Comparison of ENCODE assay signal across 10 cellular contexts in the genomic region with DNA sequence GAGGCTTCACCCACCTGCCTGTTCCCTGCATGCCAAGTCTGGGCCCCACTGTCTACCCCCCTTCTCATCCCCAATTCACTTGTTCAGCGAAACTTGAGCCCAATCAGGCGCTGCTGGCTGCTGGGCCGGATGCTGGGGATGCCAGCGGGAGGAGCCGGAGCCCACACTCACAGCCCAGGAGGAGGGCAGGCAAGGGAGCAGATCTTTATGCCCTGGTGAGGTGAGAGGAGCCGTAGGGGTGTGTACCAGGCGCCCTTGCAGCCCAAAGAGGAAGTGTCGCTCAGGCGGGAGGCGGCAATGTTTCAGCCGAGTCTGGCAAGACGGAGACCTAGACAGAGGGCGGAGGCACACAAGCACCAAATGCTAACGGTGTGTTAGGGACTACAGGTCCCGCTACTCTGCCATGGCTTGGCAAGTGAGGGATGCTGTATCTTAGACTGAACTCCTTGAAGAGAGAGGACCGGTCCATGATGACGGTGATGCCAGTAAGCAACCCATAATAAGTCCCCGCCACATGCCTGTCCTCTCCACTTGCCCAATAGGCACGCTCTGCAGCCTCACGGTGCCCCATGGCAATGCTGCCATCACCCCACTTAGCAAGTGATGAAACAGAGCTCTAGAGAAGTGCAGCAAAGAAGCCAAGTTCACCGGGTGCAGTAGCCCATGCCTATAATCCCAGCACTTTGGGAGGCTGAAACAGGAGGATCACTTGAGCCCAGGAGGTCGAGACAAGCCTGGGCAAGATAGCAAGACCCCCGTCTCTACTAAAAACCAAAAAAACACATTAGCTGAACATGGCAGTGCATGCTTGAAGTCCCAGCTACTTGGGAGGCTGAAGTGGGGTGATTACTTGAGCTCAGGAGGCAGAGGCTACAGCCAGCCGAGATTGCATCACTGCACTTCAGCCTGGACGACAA. TPM values are rescaled to one million over a fixed set of nuclear protein-coding genes. Genes with fewer than 3 reads are reported as not detected.
DNase-seq lines count a peak whose midpoint lies in the region; ATAC-seq and TF ChIP-seq lines count a peak whose summit lies in the region.
"Had no signal": no experiment of that assay in that cellular context is flagged by ENCODE, and none has a peak within 500 bp of the region (broad histone marks: within the 10 kb centered on the region; RNA-seq: fewer than 3 reads in every experiment).

No MANE protein-coding gene starts in this region.

- H3K36me3 Mint-ChIP-seq in activated T-helper 2 cell treated with anti-CD3 and anti-CD28 coated beads, Interferon-gamma antibody, Interleukin-2, Interleukin-4, amounts not matched to agents 10 μg/mL and 5 μg/mL and 100 μg/mL, durations not matched to agents 14 hours and 24 hours and 36 hours (ENCODE audit: low read depth): no peaks in the 10 kb centered on the region
- H3K36me3 Mint-ChIP-seq: immature natural killer cell had no signal

- no peaks in the 10 kb centered on the region for H3K9me3 ChIP-seq in breast epithelium

- no peaks in the 10 kb centered on the region for H3K27me3 ChIP-seq in breast epithelium

- peak; percentile 45 for ATAC-seq in HG03103 (IDR thresholded peaks at IDR 0.05; ENCODE audit: low read depth, unreplicated experiment)
- no peak for ATAC-seq in HG03469 (IDR thresholded peaks at IDR 0.05; ENCODE audit: unreplicated experiment)
- ATAC-seq in HG03571 (IDR thresholded peaks at IDR 0.05; ENCODE audit: unreplicated experiment): no peak

- H3K27me3 Mint-ChIP-seq in activated T-helper 2 cell treated with anti-CD3 and anti-CD28 coated beads, Interferon-gamma antibody, Interleukin-2, Interleukin-4, amounts not matched to agents 10 μg/mL and 5 μg/mL and 100 μg/mL, durations not matched to agents 14 hours and 24 hours and 36 hours (ENCODE audit: low read depth): peaks cover 7% of the 10 kb centered on the region

- peak overlapping the region; percentile 16 for H3K27ac ChIP-seq in caudate nucleus (ENCODE audit: low read depth, low read length)
- no peak overlapping the region for H3K27ac ChIP-seq in breast epithelium

- no peak overlapping the region for H3K27ac Mint-ChIP-seq in activated T-helper 2 cell treated with anti-CD3 and anti-CD28 coated beads, Interferon-gamma antibody, Interleukin-2, Interleukin-4, amounts not matched to agents 10 μg/mL and 5 μg/mL and 100 μg/mL, durations not matched to agents 14 hours and 24 hours and 36 hours
- H3K27ac Mint-ChIP-seq: immature natural killer cell had no signal

- intact Hi-C loops in activated T-helper 2 cell treated with anti-CD3 and anti-CD28 coated beads, Interferon-gamma antibody, Interleukin-2, Interleukin-4, amounts not matched to agents 10 μg/mL and 5 μg/mL and 100 μg/mL, durations not matched to agents 14 hours and 24 hours and 36 hours (cut with micrococcal nuclease): no loop called here
- intact Hi-C loops in breast epithelium (cut with DNase I; ENCODE audit: low total_unique reads): no loop called here

- H3K4me1 Mint-ChIP-seq in activated T-helper 2 cell treated with anti-CD3 and anti-CD28 coated beads, Interferon-gamma antibody, Interleukin-2, Interleukin-4, amounts not matched to agents 10 μg/mL and 5 μg/mL and 100 μg/mL, durations not matched to agents 14 hours and 24 hours and 36 hours (ENCODE audit: low read depth): peaks cover 10% of the 10 kb centered on the region

- TF ChIP-seq POLR2A in breast epithelium (IDR thresholded peaks at IDR 0.05): no peak

- no peak overlapping the region for H3K4me3 Mint-ChIP-seq in activated T-helper 2 cell treated with anti-CD3 and anti-CD28 coated beads, Interferon-gamma antibody, Interleukin-2, Interleukin-4, amounts not matched to agents 10 μg/mL and 5 μg/mL and 100 μg/mL, durations not matched to agents 14 hours and 24 hours and 36 hours (ENCODE audit: low read depth)

- no peaks in the 10 kb centered on the region for H3K9me3 Mint-ChIP-seq in activated T-helper 2 cell treated with anti-CD3 and anti-CD28 coated beads, Interferon-gamma antibody, Interleukin-2, Interleukin-4, amounts not matched to agents 10 μg/mL and 5 μg/mL and 100 μg/mL, durations not matched to agents 14 hours and 24 hours and 36 hours
- H3K9me3 Mint-ChIP-seq: immature natural killer cell had no signal

- H3K4me1 ChIP-seq in breast epithelium: no peaks in the 10 kb centered on the region

- peak; percentile 11 for DNase-seq in T-helper 9 cell
- peak in 2 of 61 donors; percentile 9 to 12 for DNase-seq in caudate nucleus (lab: John Stamatoyannopoulos, UW)
- peak; percentile 31 for DNase-seq in stimulated activated CD4-positive, alpha-beta T cell treated with anti-CD3 and anti-CD28 coated beads, Interleukin-4, amount 100 ng/mL, for 24 hours
- no peak for DNase-seq in activated T-helper 2 cell treated with anti-CD3 and anti-CD28 coated beads, Interferon-gamma antibody, Interleukin-2, Interleukin-4, amounts not matched to agents 10 μg/mL and 5 μg/mL and 100 μg/mL, durations not matched to agents 14 hours and 24 hours and 36 hours (ENCODE audit: low spot score)
- DNase-seq in breast epithelium (ENCODE audit: low spot score in 2 of 2): no peak
- DNase-seq: immature natural killer cell had no signal

- no peaks in the 10 kb centered on the region for H3K36me3 ChIP-seq in breast epithelium

- peak overlapping the region in 1 of 3 donors; percentile 28 for H3K4me3 ChIP-seq in breast epithelium

- no peak for TF ChIP-seq CTCF in breast epithelium (IDR thresholded peaks at IDR 0.05)

RNA-seq across cellular contexts. Expression of gene LRRC74A, which starts 41.6 kb away (rescaled TPM):
- total RNA-seq in activated T-helper 2 cell treated with anti-CD3 and anti-CD28 coated beads, Interferon-gamma antibody, Interleukin-2, Interleukin-4, amounts not matched to agents 10 μg/mL and 5 μg/mL and 100 μg/mL, durations not matched to agents 14 hours and 24 hours and 36 hours: not detected in 2 replicates
- total RNA-seq in breast epithelium: not detected
- total RNA-seq: NCI-H460 had no signal

RNA-seq across cellular contexts. Expression of gene ANGEL1, which starts 55.1 kb away (rescaled TPM):
- 15.0 and 15.9 TPM in 2 replicates for total RNA-seq in activated T-helper 2 cell treated with anti-CD3 and anti-CD28 coated beads, Interferon-gamma antibody, Interleukin-2, Interleukin-4, amounts not matched to agents 10 μg/mL and 5 μg/mL and 100 μg/mL, durations not matched to agents 14 hours and 24 hours and 36 hours
- total RNA-seq in breast epithelium: 10 to 100 TPM; 18.6 to 30.5 (median 24.7) TPM

Comparison
In these comparisons a context has a peak if more than half of its experiments do, and no peak if none do; other contexts are left out.
1. DNase-seq: peak in T-helper 9 cell (single experiment) and stimulated activated CD4-positive, alpha-beta T cell treated with anti-CD3 and anti-CD28 coated beads, Interleukin-4, amount 100 ng/mL, for 24 hours (single experiment); none in activated T-helper 2 cell treated with anti-CD3 and anti-CD28 coated beads, Interferon-gamma antibody, Interleukin-2, Interleukin-4, amounts not matched to agents 10 μg/mL and 5 μg/mL and 100 μg/mL, durations not matched to agents 14 hours and 24 hours and 36 hours (single experiment) and breast epithelium (0 of 2).